In genomic region chr5:181163487-181164075, GRCh38 we compare ENCODE assay signal across 1 cellular context.
A peak's percentile ranks its signal among the peaks of the same experiment; 100 is the strongest.
TF ChIP-seq lines count a peak whose summit lies in the region.

No MANE protein-coding gene starts in this region.

TF ChIP-seq in K562, 482 proteins besides CTCF, POLR2A, EP300 and RAD21 (continued from another document and continues in another):
- TF ChIP-seq ETS1 (conservative IDR thresholded peaks at IDR 0.05; ENCODE audit: control insufficient read depth, low read depth, low read length) (no peak), ZNF133 (CRISPR knock-in tag; IDR thresholded peaks at IDR 0.05) (no peak), BDP1 (IDR thresholded peaks at IDR 0.05; ENCODE audit: insufficient read depth, insufficient read length) (peak; percentile 23), ZNF561 (CRISPR knock-in tag; conservative IDR thresholded peaks at IDR 0.05) (no peak), ZNF740 (CRISPR knock-in tag; IDR thresholded peaks at IDR 0.05) (no peak), ZNF740 (tag; IDR thresholded peaks at IDR 0.05) (no peak), SRF (CRISPR knock-in tag; IDR thresholded peaks at IDR 0.05) (no peak), ZNF311 (CRISPR knock-in tag; IDR thresholded peaks at IDR 0.05) (no peak), IFI16 (CRISPR knock-in tag; IDR thresholded peaks at IDR 0.05) (no peak), HSF4 (CRISPR knock-in tag; IDR thresholded peaks at IDR 0.05; ENCODE audit: borderline replicate concordance) (no peak), ZC3H8 (IDR thresholded peaks at IDR 0.05) (0 out of 2 replicates have a peak, but pooled peaks have one; percentile 46), ZNF583 (CRISPR knock-in tag; IDR thresholded peaks at IDR 0.05) (no peak), POU5F1 (IDR thresholded peaks at IDR 0.05; ENCODE audit: borderline replicate concordance, low read depth, low read length, partially characterized antibody) (no peak), SPI1 (IDR thresholded peaks at IDR 0.05; ENCODE audit: borderline replicate concordance, low read depth, low read length) (peak; percentile 56; the same call in 1 of the 2 replicates), CHAMP1 (IDR thresholded peaks at IDR 0.05) (no peak), ZNF584 (CRISPR knock-in tag; IDR thresholded peaks at IDR 0.05; ENCODE audit: low read depth) (no peak), TRIM24 (IDR thresholded peaks at IDR 0.05) (peak in 1 of 2 experiments; percentile 45; a peak in 1 of 4 replicates), ZNF431 (CRISPR knock-in tag; IDR thresholded peaks at IDR 0.05) (no peak), ZFP36 (IDR thresholded peaks at IDR 0.05; ENCODE audit: low read depth, low read length, partially characterized antibody) (no peak), CHD2 (IDR thresholded peaks at IDR 0.05; ENCODE audit: low read depth, low read length) (no peak), E2F6 (IDR thresholded peaks at IDR 0.05; ENCODE audit: borderline replicate concordance in 1 of 2, extremely low read depth in 1 of 2, insufficient read depth in 1 of 2, insufficient read length in 1 of 2, low read depth in 1 of 2, low read length in 1 of 2, poor library complexity in 1 of 2, severe bottlenecking in 1 of 2) (peak in 1 of 2 experiments; percentile 16), NONO (IDR thresholded peaks at IDR 0.05; ENCODE audit: low read depth in 2 of 2, low read length in 1 of 2) (no peak), TFAP4 (CRISPR knock-in tag; IDR thresholded peaks at IDR 0.05; ENCODE audit: borderline replicate concordance) (no peak; the same call in 1 of the 2 replicates), TCF3 (CRISPR knock-in tag; IDR thresholded peaks at IDR 0.05) (no peak), ZNF830 (CRISPR knock-in tag; IDR thresholded peaks at IDR 0.05) (no peak), REST (CRISPR knock-in tag; IDR thresholded peaks at IDR 0.05; ENCODE audit: low read depth) (0 out of 2 replicates have a peak, but pooled peaks have one; percentile 44), CBFB (CRISPR knock-in tag; IDR thresholded peaks at IDR 0.05) (no peak), MECOM (CRISPR knock-in tag; IDR thresholded peaks at IDR 0.05) (0 out of 2 replicates have a peak, but pooled peaks have one; percentile 19), ZBTB40 (IDR thresholded peaks at IDR 0.05) (peak; percentile 80), ZBTB40 (CRISPR knock-in tag; IDR thresholded peaks at IDR 0.05) (no peak), HDAC1 (IDR thresholded peaks at IDR 0.05) (peak in 1 of 2 experiments; percentile 72; a peak in 1 of 4 replicates), ZNF146 (CRISPR knock-in tag; IDR thresholded peaks at IDR 0.05; ENCODE audit: unreplicated experiment) (no peak), POLR2G (IDR thresholded peaks at IDR 0.05; ENCODE audit: low read depth, low read length) (peak; percentile 53), SFPQ (IDR thresholded peaks at IDR 0.05; ENCODE audit: low read depth, low read length) (no peak), SMARCE1 (IDR thresholded peaks at IDR 0.05) (peak; percentile 53; the same call in 1 of the 2 replicates), SREBF2 (CRISPR knock-in tag; IDR thresholded peaks at IDR 0.05) (no peak), ID3 (CRISPR knock-in tag; IDR thresholded peaks at IDR 0.05) (no peak), ID3 (tag; IDR thresholded peaks at IDR 0.05) (peak; percentile 69; the same call in 1 of the 2 replicates), SIX5 (IDR thresholded peaks at IDR 0.05; ENCODE audit: borderline replicate concordance in 1 of 2, insufficient read depth in 1 of 2, low read depth in 1 of 2, low read length in 2 of 2) (no peak), RAD51 (IDR thresholded peaks at IDR 0.05; ENCODE audit: borderline replicate concordance, low read depth) (no peak)
